8 cellular contexts compared by ENCODE assay signal in the genomic region with DNA sequence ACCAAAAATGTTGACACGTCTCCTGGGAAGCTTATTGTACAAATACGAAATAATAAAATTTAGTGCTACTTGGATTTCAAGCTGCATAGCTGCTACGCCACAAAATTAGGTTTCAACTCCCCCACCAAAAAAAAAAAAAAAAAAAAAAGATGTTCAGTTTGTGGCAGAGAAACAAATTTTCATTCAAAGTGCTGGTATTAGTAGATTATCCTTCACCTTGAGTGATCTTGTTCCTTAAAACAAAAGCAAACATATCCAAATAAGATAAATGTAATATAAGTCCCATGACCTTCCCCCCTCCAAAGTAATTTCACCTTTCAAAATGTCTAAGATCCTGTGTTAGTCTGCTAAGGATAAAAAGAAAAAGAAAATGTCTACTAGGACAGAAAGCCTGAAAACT.
DNase-seq lines count a peak whose midpoint lies in the region; ATAC-seq and TF ChIP-seq lines count a peak whose summit lies in the region.

No MANE protein-coding gene starts in this region.

- ATAC-seq in central memory CD8-positive, alpha-beta T cell (replicated peaks; ENCODE audit: extremely low read depth, poor library complexity, severe bottlenecking): no peak

- peak overlapping the region; percentile 94 for H3K27ac Mint-ChIP-seq in central memory CD8-positive, alpha-beta T cell (ENCODE audit: low read depth)

- H3K36me3 Mint-ChIP-seq in central memory CD8-positive, alpha-beta T cell (ENCODE audit: insufficient read depth): peaks cover 58% of the 10 kb centered on the region

- H3K9me3 ChIP-seq in HUES6 (ENCODE audit: control insufficient read depth, insufficient read depth, low read depth, low read length): no peaks in the 10 kb centered on the region
- no peaks in the 10 kb centered on the region for H3K9me3 ChIP-seq in muscle layer of duodenum (ENCODE audit: control insufficient read depth in 1 of 2, low read length in 2 of 2)

- H3K4me1 ChIP-seq in HUES6 (ENCODE audit: control insufficient read depth, insufficient read depth, low read length) (0 out of 2 replicates have a peak, but pooled peaks cover 7% of the 10 kb centered on the region), muscle layer of duodenum (ENCODE audit: control insufficient read depth in 1 of 2, insufficient read depth in 2 of 2, low read length in 2 of 2) (peaks cover 27 to 41% of the 10 kb centered on the region in 2 donors)

- no peak overlapping the region for H3K9ac ChIP-seq in HUES6 (ENCODE audit: low read length)

- no peak for DNase-seq in central memory CD8-positive, alpha-beta T cell (ENCODE audit: low spot score in 2 of 2)
- DNase-seq in hepatic stellate cell (ENCODE audit: low spot score) (no peak), midbrain (lab: John Stamatoyannopoulos, UW) (no peak), COLO668 (lab: John Stamatoyannopoulos, UW; ENCODE audit: unreplicated experiment) (no peak), NCI-H510A (lab: John Stamatoyannopoulos, UW) (no peak)

- TF ChIP-seq CTCF in 22Rv1 (IDR thresholded peaks at IDR 0.05): no peak

- no peaks in the 10 kb centered on the region for H3K27me3 Mint-ChIP-seq in central memory CD8-positive, alpha-beta T cell

- H3K4me1 Mint-ChIP-seq in central memory CD8-positive, alpha-beta T cell: peaks cover 51% of the 10 kb centered on the region

- H3K4me3 Mint-ChIP-seq in central memory CD8-positive, alpha-beta T cell: peak overlapping the region; percentile 98

- peak overlapping the region; percentile 100 for H3K27ac ChIP-seq in 22Rv1
- H3K27ac ChIP-seq in HUES6 (ENCODE audit: low read depth, low read length): no peak overlapping the region
- peak overlapping the region; percentile 98 for H3K27ac ChIP-seq in muscle layer of duodenum (ENCODE audit: low read length)

- H3K27me3 ChIP-seq in HUES6 (ENCODE audit: control insufficient read depth, insufficient read depth, low read length): no peaks in the 10 kb centered on the region
- H3K27me3 ChIP-seq in muscle layer of duodenum (ENCODE audit: low read depth, low read length): no peaks in the 10 kb centered on the region

- H3K9me3 Mint-ChIP-seq in central memory CD8-positive, alpha-beta T cell: no peaks in the 10 kb centered on the region

- H3K36me3 ChIP-seq in HUES6 (ENCODE audit: control insufficient read depth, insufficient read depth, low read length): peaks cover 18% of the 10 kb centered on the region
- H3K36me3 ChIP-seq in muscle layer of duodenum (ENCODE audit: control insufficient read depth in 1 of 2, insufficient read depth in 2 of 2, low read length in 2 of 2): peaks cover 10 to 24% of the 10 kb centered on the region in 2 donors

- H3K4me3 ChIP-seq in HUES6 (ENCODE audit: low read depth, low read length) (peak overlapping the region; percentile 85), muscle layer of duodenum (ENCODE audit: low read depth in 1 of 2, low read length in 2 of 2) (peak overlapping the region; percentile 89 to 95)
